Comparison of ENCODE assay signal across 20 cellular contexts in genomic region chr3:72604287-72604686, GRCh38.
"Had no signal": no experiment of that assay in that cellular context is flagged by ENCODE, and none has a peak within 500 bp of the region (broad histone marks: within the 10 kb centered on the region; RNA-seq: fewer than 3 reads in every experiment).

No MANE protein-coding gene starts in this region.

- ATAC-seq: activated CD8-positive, alpha-beta T cell treated with anti-CD3 and anti-CD28 coated beads for 36 hours; activated T-cell treated with anti-CD3 and anti-CD28 coated beads, Interleukin-2, amount 50 U/mL, for 4 hours; gastrocnemius medialis; heart right ventricle; left lobe of liver; mucosa of descending colon; naive thymus-derived CD4-positive, alpha-beta T cell; stimulated activated effector memory CD8-positive, alpha-beta T cell treated with anti-CD3 and anti-CD28 coated beads, Interleukin-12 subunit alpha, Interleukin-12 subunit beta, amount 100 ng/mL, for 72 hours had no signal

- H3K79me2 ChIP-seq: parathyroid adenoma had no signal

- H3K36me3 ChIP-seq: adrenal gland, gastrocnemius medialis, heart right ventricle, thyroid gland had no signal

- H2AFZ ChIP-seq: parathyroid adenoma had no signal

- H3K4me1 ChIP-seq: adrenal gland, gastrocnemius medialis, heart right ventricle, parathyroid adenoma, thyroid gland had no signal

- DNase-seq: activated B cell treated with CpG ODN at 0.5 μM for 24 hours; activated CD4-positive, alpha-beta T cell treated with anti-CD3 and anti-CD28 coated beads for 48 hours; activated CD8-positive, alpha-beta T cell treated with anti-CD3 and anti-CD28 coated beads for 36 hours; activated effector memory CD4-positive, alpha-beta T cell treated with anti-CD3 and anti-CD28 coated beads, Interleukin-2, amount 50 U/mL, for 16 hours; activated T-cell treated with anti-CD3 and anti-CD28 coated beads, Interleukin-2, amount 50 U/mL, for 4 hours; adrenal gland; central memory CD4-positive, alpha-beta T cell; effector CD8-positive, alpha-beta T cell; gastrocnemius medialis; heart right ventricle; mucosa of descending colon; naive thymus-derived CD4-positive, alpha-beta T cell; retina; T-helper 2 cell; thyroid gland had no signal

- H3K27ac Mint-ChIP-seq: activated B cell treated with CpG ODN at 0.5 μM for 24 hours; activated CD8-positive, alpha-beta T cell treated with anti-CD3 and anti-CD28 coated beads for 36 hours; activated naive CD4-positive, alpha-beta T cell treated with anti-CD3 and anti-CD28 coated beads, Interleukin-2, amount 50 U/mL, for 24 hours; stimulated activated effector memory CD8-positive, alpha-beta T cell treated with anti-CD3 and anti-CD28 coated beads, Interleukin-12 subunit alpha, Interleukin-12 subunit beta, amount 100 ng/mL, for 72 hours had no signal

- H3K36me3 Mint-ChIP-seq: activated naive CD4-positive, alpha-beta T cell treated with anti-CD3 and anti-CD28 coated beads, Interleukin-2, amount 50 U/mL, for 24 hours; stimulated activated effector memory CD8-positive, alpha-beta T cell treated with anti-CD3 and anti-CD28 coated beads, Interleukin-12 subunit alpha, Interleukin-12 subunit beta, amount 100 ng/mL, for 72 hours had no signal

- H3K4me3 Mint-ChIP-seq: activated B cell treated with CpG ODN at 0.5 μM for 24 hours; activated CD8-positive, alpha-beta T cell treated with anti-CD3 and anti-CD28 coated beads for 36 hours; activated naive CD4-positive, alpha-beta T cell treated with anti-CD3 and anti-CD28 coated beads, Interleukin-2, amount 50 U/mL, for 24 hours; activated T-cell treated with anti-CD3 and anti-CD28 coated beads, Interleukin-2, amount 50 U/mL, for 4 hours; naive thymus-derived CD4-positive, alpha-beta T cell; stimulated activated effector memory CD8-positive, alpha-beta T cell treated with anti-CD3 and anti-CD28 coated beads, Interleukin-12 subunit alpha, Interleukin-12 subunit beta, amount 100 ng/mL, for 72 hours had no signal

- H3K27me3 Mint-ChIP-seq: activated naive CD4-positive, alpha-beta T cell treated with anti-CD3 and anti-CD28 coated beads, Interleukin-2, amount 50 U/mL, for 24 hours had no signal

- H3K9me3 Mint-ChIP-seq: activated B cell treated with CpG ODN at 0.5 μM for 24 hours; activated CD8-positive, alpha-beta T cell treated with anti-CD3 and anti-CD28 coated beads for 36 hours; activated naive CD4-positive, alpha-beta T cell treated with anti-CD3 and anti-CD28 coated beads, Interleukin-2, amount 50 U/mL, for 24 hours; activated T-cell treated with anti-CD3 and anti-CD28 coated beads, Interleukin-2, amount 50 U/mL, for 4 hours; stimulated activated effector memory CD8-positive, alpha-beta T cell treated with anti-CD3 and anti-CD28 coated beads, Interleukin-12 subunit alpha, Interleukin-12 subunit beta, amount 100 ng/mL, for 72 hours had no signal

- H3K9ac ChIP-seq: parathyroid adenoma had no signal

- H3K4me3 ChIP-seq: adrenal gland, coronary artery, gastrocnemius medialis, heart right ventricle, mucosa of descending colon, thyroid gland had no signal

- H3K4me1 Mint-ChIP-seq: activated B cell treated with CpG ODN at 0.5 μM for 24 hours; activated naive CD4-positive, alpha-beta T cell treated with anti-CD3 and anti-CD28 coated beads, Interleukin-2, amount 50 U/mL, for 24 hours; naive thymus-derived CD4-positive, alpha-beta T cell; stimulated activated effector memory CD8-positive, alpha-beta T cell treated with anti-CD3 and anti-CD28 coated beads, Interleukin-12 subunit alpha, Interleukin-12 subunit beta, amount 100 ng/mL, for 72 hours had no signal

- H3K9me3 ChIP-seq: adrenal gland, gastrocnemius medialis, heart right ventricle, mucosa of descending colon, thyroid gland had no signal

- H3K27me3 ChIP-seq: adrenal gland, gastrocnemius medialis, heart right ventricle, thyroid gland had no signal

- H3K27ac ChIP-seq: adrenal gland, coronary artery, gastrocnemius medialis, heart right ventricle, parathyroid adenoma, thyroid gland had no signal
